ENCODE assay signal across 1 cellular context in the genomic region with DNA sequence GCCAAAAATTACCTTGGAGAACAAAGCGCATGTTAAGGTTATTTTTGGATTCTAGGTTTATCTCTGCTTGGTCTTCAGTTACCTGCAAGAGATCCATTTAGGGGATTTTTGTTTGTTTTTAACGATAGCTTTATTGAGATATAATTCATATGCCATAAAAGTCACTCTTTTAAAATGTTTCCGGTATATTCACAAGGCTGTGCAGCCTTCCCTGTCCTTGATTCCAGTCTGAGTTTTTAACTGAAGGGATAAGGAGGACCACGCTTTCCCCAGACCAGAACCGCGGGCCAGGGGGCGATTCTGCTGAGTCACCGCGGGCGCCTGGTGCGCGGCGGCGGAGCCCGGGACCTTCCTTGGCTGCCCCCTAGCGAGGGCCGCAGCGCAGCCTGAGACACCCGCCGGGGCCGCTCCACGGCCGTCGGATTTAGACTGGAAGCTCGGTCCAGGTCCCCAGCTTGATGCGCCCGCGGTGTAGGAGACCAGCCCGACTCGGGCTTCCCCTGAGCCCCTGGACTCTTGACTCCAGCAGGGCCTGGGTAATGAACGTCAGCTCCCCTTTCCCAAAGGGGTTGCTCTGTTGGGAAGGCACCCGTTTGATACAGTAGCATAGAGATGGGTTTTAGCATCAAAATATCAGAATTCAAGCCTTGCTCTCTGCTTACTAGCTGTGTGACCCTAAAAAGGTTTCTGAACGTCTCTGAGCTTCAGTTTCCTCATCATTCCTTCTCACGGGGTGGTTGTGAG.
TF ChIP-seq lines count a peak whose summit lies in the region.

No MANE protein-coding gene starts in this region.

TF ChIP-seq in GM12878, 131 proteins besides CTCF, POLR2A, EP300 and RAD21 (continued from another document):
- TF ChIP-seq TBL1XR1 (IDR thresholded peaks at IDR 0.05; ENCODE audit: low read depth, low read length) (no peak), SMARCA5 (IDR thresholded peaks at IDR 0.05) (peak; percentile 37; the same call in 1 of the 2 replicates), BACH1 (IDR thresholded peaks at IDR 0.05; ENCODE audit: borderline replicate concordance) (peak; percentile 97), TARDBP (IDR thresholded peaks at IDR 0.05; ENCODE audit: borderline replicate concordance) (no peak), SP1 (IDR thresholded peaks at IDR 0.05; ENCODE audit: low read depth, low read length) (no peak), ZNF622 (IDR thresholded peaks at IDR 0.05) (no peak), YY1 (IDR thresholded peaks at IDR 0.05; ENCODE audit: low read depth, low read length) (0 out of 2 replicates have a peak, but pooled peaks have one; percentile 29)
- TF ChIP-seq, protein P1, sequence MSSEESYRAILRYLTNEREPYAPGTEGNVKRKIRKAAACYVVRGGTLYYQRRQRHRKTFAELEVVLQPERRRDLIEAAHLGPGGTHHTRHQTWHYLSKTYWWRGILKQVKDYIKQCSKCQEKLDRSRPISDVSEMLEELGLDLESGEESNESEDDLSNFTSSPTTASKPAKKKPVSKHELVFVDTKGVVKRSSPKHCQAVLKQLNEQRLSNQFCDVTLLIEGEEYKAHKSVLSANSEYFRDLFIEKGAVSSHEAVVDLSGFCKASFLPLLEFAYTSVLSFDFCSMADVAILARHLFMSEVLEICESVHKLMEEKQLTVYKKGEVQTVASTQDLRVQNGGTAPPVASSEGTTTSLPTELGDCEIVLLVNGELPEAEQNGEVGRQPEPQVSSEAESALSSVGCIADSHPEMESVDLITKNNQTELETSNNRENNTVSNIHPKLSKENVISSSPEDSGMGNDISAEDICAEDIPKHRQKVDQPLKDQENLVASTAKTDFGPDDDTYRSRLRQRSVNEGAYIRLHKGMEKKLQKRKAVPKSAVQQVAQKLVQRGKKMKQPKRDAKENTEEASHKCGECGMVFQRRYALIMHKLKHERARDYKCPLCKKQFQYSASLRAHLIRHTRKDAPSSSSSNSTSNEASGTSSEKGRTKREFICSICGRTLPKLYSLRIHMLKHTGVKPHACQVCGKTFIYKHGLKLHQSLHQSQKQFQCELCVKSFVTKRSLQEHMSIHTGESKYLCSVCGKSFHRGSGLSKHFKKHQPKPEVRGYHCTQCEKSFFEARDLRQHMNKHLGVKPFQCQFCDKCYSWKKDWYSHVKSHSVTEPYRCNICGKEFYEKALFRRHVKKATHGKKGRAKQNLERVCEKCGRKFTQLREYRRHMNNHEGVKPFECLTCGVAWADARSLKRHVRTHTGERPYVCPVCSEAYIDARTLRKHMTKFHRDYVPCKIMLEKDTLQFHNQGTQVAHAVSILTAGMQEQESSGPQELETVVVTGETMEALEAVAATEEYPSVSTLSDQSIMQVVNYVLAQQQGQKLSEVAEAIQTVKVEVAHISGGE (CRISPR knock-in tag; IDR thresholded peaks at IDR 0.05), result no peak
- TF ChIP-seq, protein P2, sequence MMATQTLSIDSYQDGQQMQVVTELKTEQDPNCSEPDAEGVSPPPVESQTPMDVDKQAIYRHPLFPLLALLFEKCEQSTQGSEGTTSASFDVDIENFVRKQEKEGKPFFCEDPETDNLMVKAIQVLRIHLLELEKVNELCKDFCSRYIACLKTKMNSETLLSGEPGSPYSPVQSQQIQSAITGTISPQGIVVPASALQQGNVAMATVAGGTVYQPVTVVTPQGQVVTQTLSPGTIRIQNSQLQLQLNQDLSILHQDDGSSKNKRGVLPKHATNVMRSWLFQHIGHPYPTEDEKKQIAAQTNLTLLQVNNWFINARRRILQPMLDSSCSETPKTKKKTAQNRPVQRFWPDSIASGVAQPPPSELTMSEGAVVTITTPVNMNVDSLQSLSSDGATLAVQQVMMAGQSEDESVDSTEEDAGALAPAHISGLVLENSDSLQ (IDR thresholded peaks at IDR 0.05), result no peak
